In the genomic region with DNA sequence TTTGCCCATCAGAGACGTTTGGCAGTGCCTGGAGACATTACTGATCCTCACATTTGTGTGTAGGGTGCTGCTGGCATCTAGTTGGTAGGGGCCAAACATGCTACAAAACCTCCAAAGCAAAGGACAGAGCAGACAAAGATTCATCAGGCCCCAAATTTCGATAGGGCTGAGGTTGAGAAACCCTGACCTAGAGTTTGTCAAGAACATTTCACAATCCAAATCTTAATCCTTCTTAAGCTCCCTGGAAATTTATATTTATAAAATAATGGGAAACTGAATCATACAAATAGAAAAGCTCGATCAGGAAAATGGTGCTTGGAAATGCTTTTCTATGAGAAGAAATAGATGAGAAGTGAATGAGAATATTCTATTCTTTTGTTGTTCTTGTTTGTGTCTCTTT, we compare ENCODE assay signal across 21 cellular contexts.
A peak's percentile ranks its signal among the peaks of the same experiment; 100 is the strongest.
DNase-seq lines count a peak whose midpoint lies in the region; TF ChIP-seq lines count a peak whose summit lies in the region.
"Had no signal": no experiment of that assay in that cellular context is flagged by ENCODE, and none has a peak within 500 bp of the region (broad histone marks: within the 10 kb centered on the region; RNA-seq: fewer than 3 reads in every experiment).

No MANE protein-coding gene starts in this region.

- H3K27ac ChIP-seq in 22Rv1 (peak overlapping the region; percentile 96), VCaP (peak overlapping the region; percentile 69), tibial artery (no peak overlapping the region)
- H3K27ac ChIP-seq: A549; BLaER1 treated with 17β-estradiol and CSF1 and Interleukin-3, amounts not matched to agents 10 nM and 100 nM had no signal

- TF ChIP-seq CTCF in 22Rv1 (IDR thresholded peaks at IDR 0.05) (no peak), VCaP (conservative IDR thresholded peaks at IDR 0.05) (no peak), fibroblast of villous mesenchyme (IDR thresholded peaks at IDR 0.05; ENCODE audit: insufficient read depth, low read depth, low read length) (no peak), tibial artery (IDR thresholded peaks at IDR 0.05) (no peak), CD14-positive monocyte (IDR thresholded peaks at IDR 0.05) (no peak)

- H3K9me3 ChIP-seq in tibial artery, result no peaks in the 10 kb centered on the region
- H3K9me3 ChIP-seq: A549, BE2C had no signal

- no peak overlapping the region for H3K27ac Mint-ChIP-seq in CD14-positive monocyte
- H3K27ac Mint-ChIP-seq: CD4-positive, alpha-beta memory T cell; GM23338; H9; HFFc6 had no signal

- no peak overlapping the region for H3K4me3 ChIP-seq in fibroblast of villous mesenchyme (ENCODE audit: low read depth, low read length)
- H3K4me3 ChIP-seq in tibial artery, result no peak overlapping the region
- H3K4me3 ChIP-seq: A549; BLaER1 treated with 17β-estradiol and CSF1 and Interleukin-3, amounts not matched to agents 10 nM and 100 nM; GM23338 had no signal

- peak; percentile 42 for DNase-seq in fibroblast of villous mesenchyme (ENCODE audit: low read depth)
- DNase-seq in T-helper 1 cell, result no peak
- no peak for DNase-seq in tibial artery
- DNase-seq in CD14-positive monocyte (ENCODE audit: low spot score), result no peak
- DNase-seq: 8988T; ACHN; AML-193; BE2C; Calu3; CD4-positive, alpha-beta memory T cell; COR-L47; DMS53; DMS79 treated with DMSO at 0.1 percent for 48 hours; GF-D8; H9; HFFc6 had no signal

- no peaks in the 10 kb centered on the region for H3K27me3 ChIP-seq in tibial artery
- H3K27me3 ChIP-seq: BE2C; BLaER1 treated with 17β-estradiol and CSF1 and Interleukin-3, amounts not matched to agents 10 nM and 100 nM had no signal

- no peaks in the 10 kb centered on the region for H3K4me1 Mint-ChIP-seq in CD14-positive monocyte
- H3K4me1 Mint-ChIP-seq: GM23338, H9 had no signal

- H3K36me3 ChIP-seq in tibial artery, result no peaks in the 10 kb centered on the region
- H3K36me3 ChIP-seq: BE2C; BLaER1 treated with 17β-estradiol and CSF1 and Interleukin-3, amounts not matched to agents 10 nM and 100 nM had no signal

- H3K36me3 Mint-ChIP-seq in CD14-positive monocyte, result no peaks in the 10 kb centered on the region
- H3K36me3 Mint-ChIP-seq: CD4-positive, alpha-beta memory T cell had no signal

- no peak overlapping the region for H3K4me3 Mint-ChIP-seq in CD14-positive monocyte
- H3K4me3 Mint-ChIP-seq: CD4-positive, alpha-beta memory T cell; GM23338; H9; HFFc6 had no signal

- H3K9me3 Mint-ChIP-seq in CD14-positive monocyte, result peaks cover 0 to 3% (median 0%) of the 10 kb centered on the region in 7 donors
- H3K9me3 Mint-ChIP-seq: CD4-positive, alpha-beta memory T cell; GM23338; H9; HFFc6 had no signal

- no peaks in the 10 kb centered on the region for H3K4me1 ChIP-seq in tibial artery
- H3K4me1 ChIP-seq: A549; BLaER1 treated with 17β-estradiol and CSF1 and Interleukin-3, amounts not matched to agents 10 nM and 100 nM had no signal

- intact Hi-C loops in tibial artery (cut with DNase I; ENCODE audit: low total_unique reads), result no loop called here
- intact Hi-C loops in CD14-positive monocyte (cut with micrococcal nuclease), result no loop called here

- no peaks in the 10 kb centered on the region for H3K27me3 Mint-ChIP-seq in CD14-positive monocyte (ENCODE audit: low read depth in 3 of 3)

Comparison
In these comparisons a context has a peak if more than half of its experiments do, and no peak if none do; other contexts are left out.
1. H3K27ac ChIP-seq: peak in 22Rv1 (single experiment) and VCaP (single experiment); none in tibial artery (0 of 2).